Comparison of ENCODE assay signal across 11 cellular contexts in genomic region chr1:10734900-10735602, GRCh38.
DNase-seq lines count a peak whose midpoint lies in the region; ATAC-seq and TF ChIP-seq lines count a peak whose summit lies in the region.
"Had no signal": no experiment of that assay in that cellular context is flagged by ENCODE, and none has a peak within 500 bp of the region (broad histone marks: within the 10 kb centered on the region; RNA-seq: fewer than 3 reads in every experiment).

No MANE protein-coding gene starts in this region.

- no peak overlapping the region for H3K4me3 ChIP-seq in HAP-1
- H3K4me3 ChIP-seq in left ventricle myocardium inferior: no peak overlapping the region
- no peak overlapping the region for H3K4me3 ChIP-seq in sigmoid colon
- H3K4me3 ChIP-seq: colonic mucosa had no signal

- intact Hi-C loops in left ventricle myocardium inferior (cut with micrococcal nuclease) (no loop called here), sigmoid colon (cut with DNase I) (no loop called here)

- no peak overlapping the region for H3K4me3 Mint-ChIP-seq in stimulated activated naive B cell treated with anti-CD40 and anti-IgM and Interleukin-4, amounts not matched to agents 10 μg/mL and 1 μg/mL and 100 μg/mL, for 72 hours
- H3K4me3 Mint-ChIP-seq: activated CD4-positive, alpha-beta memory T cell treated with anti-CD3 and anti-CD28 coated beads, Interleukin-2, amount 10 ng/mL, durations not matched to agents 7 days and 5 days; activated naive CD4-positive, alpha-beta T cell treated with anti-CD3 and anti-CD28 coated beads, Interleukin-2, amount 10 ng/mL, durations not matched to agents 7 days and 5 days had no signal

- H3K27ac Mint-ChIP-seq in stimulated activated naive B cell treated with anti-CD40 and anti-IgM and Interleukin-4, amounts not matched to agents 10 μg/mL and 1 μg/mL and 100 μg/mL, for 72 hours: no peak overlapping the region
- H3K27ac Mint-ChIP-seq: activated CD4-positive, alpha-beta memory T cell treated with anti-CD3 and anti-CD28 coated beads, Interleukin-2, amount 10 ng/mL, durations not matched to agents 7 days and 5 days; activated naive CD4-positive, alpha-beta T cell treated with anti-CD3 and anti-CD28 coated beads, Interleukin-2, amount 10 ng/mL, durations not matched to agents 7 days and 5 days had no signal

- no peaks in the 10 kb centered on the region for H3K36me3 Mint-ChIP-seq in stimulated activated naive B cell treated with anti-CD40 and anti-IgM and Interleukin-4, amounts not matched to agents 10 μg/mL and 1 μg/mL and 100 μg/mL, for 72 hours
- H3K36me3 Mint-ChIP-seq: activated naive CD4-positive, alpha-beta T cell treated with anti-CD3 and anti-CD28 coated beads, Interleukin-2, amount 10 ng/mL, durations not matched to agents 7 days and 5 days had no signal

- H3K9me3 Mint-ChIP-seq in stimulated activated naive B cell treated with anti-CD40 and anti-IgM and Interleukin-4, amounts not matched to agents 10 μg/mL and 1 μg/mL and 100 μg/mL, for 72 hours: no peaks in the 10 kb centered on the region
- H3K9me3 Mint-ChIP-seq: activated CD4-positive, alpha-beta memory T cell treated with anti-CD3 and anti-CD28 coated beads, Interleukin-2, amount 10 ng/mL, durations not matched to agents 7 days and 5 days; activated naive CD4-positive, alpha-beta T cell treated with anti-CD3 and anti-CD28 coated beads, Interleukin-2, amount 10 ng/mL, durations not matched to agents 7 days and 5 days had no signal

- DNase-seq in HAP-1 (ENCODE audit: low spot score in 2 of 2): peak; percentile 50 to 60
- peak; percentile 76 for DNase-seq in NCI-H69 (lab: John Stamatoyannopoulos, UW)
- peak; percentile 59 for DNase-seq in left ventricle myocardium inferior
- no peak for DNase-seq in sigmoid colon
- no peak for DNase-seq in stimulated activated naive B cell treated with anti-CD40 and anti-IgM and Interleukin-4, amounts not matched to agents 10 μg/mL and 1 μg/mL and 100 μg/mL, for 72 hours
- no peak for DNase-seq in EL
- DNase-seq: activated CD4-positive, alpha-beta memory T cell treated with anti-CD3 and anti-CD28 coated beads, Interleukin-2, amount 10 ng/mL, durations not matched to agents 7 days and 5 days; activated naive CD4-positive, alpha-beta T cell treated with anti-CD3 and anti-CD28 coated beads, Interleukin-2, amount 10 ng/mL, durations not matched to agents 7 days and 5 days; colonic mucosa; stimulated activated CD4-positive, alpha-beta T cell treated with anti-CD3 and anti-CD28 coated beads, Interleukin-4, amount 100 ng/mL, for 1 hour had no signal

- peaks cover 12 to 24% of the 10 kb centered on the region in 2 donors for H3K4me1 Mint-ChIP-seq in stimulated activated naive B cell treated with anti-CD40 and anti-IgM and Interleukin-4, amounts not matched to agents 10 μg/mL and 1 μg/mL and 100 μg/mL, for 72 hours
- H3K4me1 Mint-ChIP-seq: activated CD4-positive, alpha-beta memory T cell treated with anti-CD3 and anti-CD28 coated beads, Interleukin-2, amount 10 ng/mL, durations not matched to agents 7 days and 5 days; activated naive CD4-positive, alpha-beta T cell treated with anti-CD3 and anti-CD28 coated beads, Interleukin-2, amount 10 ng/mL, durations not matched to agents 7 days and 5 days had no signal

- in situ Hi-C loops in HAP-1 (cut with MboI; ENCODE audit: low sequenced_read_pairs): no loop called here

- H3K4me1 ChIP-seq in HAP-1 (peaks cover 13% of the 10 kb centered on the region), left ventricle myocardium inferior (peaks cover 77% of the 10 kb centered on the region), sigmoid colon (peaks cover 0 to 46% (median 33%) of the 10 kb centered on the region in 4 donors)

- H3K36me3 ChIP-seq in HAP-1 (replicated peaks) (no peaks in the 10 kb centered on the region), left ventricle myocardium inferior (no peaks in the 10 kb centered on the region), sigmoid colon (no peaks in the 10 kb centered on the region)
- H3K36me3 ChIP-seq: colonic mucosa had no signal

- H3K27me3 ChIP-seq in HAP-1 (ENCODE audit: low read depth): no peaks in the 10 kb centered on the region
- H3K27me3 ChIP-seq in left ventricle myocardium inferior (ENCODE audit: low read depth): no peaks in the 10 kb centered on the region
- no peaks in the 10 kb centered on the region for H3K27me3 ChIP-seq in sigmoid colon
- H3K27me3 ChIP-seq: colonic mucosa had no signal

- H3K27me3 Mint-ChIP-seq in stimulated activated naive B cell treated with anti-CD40 and anti-IgM and Interleukin-4, amounts not matched to agents 10 μg/mL and 1 μg/mL and 100 μg/mL, for 72 hours: peaks cover 0 to 20% of the 10 kb centered on the region in 2 donors
- H3K27me3 Mint-ChIP-seq: activated CD4-positive, alpha-beta memory T cell treated with anti-CD3 and anti-CD28 coated beads, Interleukin-2, amount 10 ng/mL, durations not matched to agents 7 days and 5 days had no signal

- TF ChIP-seq CTCF in left ventricle myocardium inferior (IDR thresholded peaks at IDR 0.05; ENCODE audit: borderline replicate concordance) (no peak), sigmoid colon (IDR thresholded peaks at IDR 0.05) (no peak)

- no peak for ATAC-seq in stimulated activated naive B cell treated with anti-CD40 and anti-IgM and Interleukin-4, amounts not matched to agents 10 μg/mL and 1 μg/mL and 100 μg/mL, for 72 hours (replicated peaks)
- ATAC-seq in HG03457 (IDR thresholded peaks at IDR 0.05; ENCODE audit: unreplicated experiment): no peak

- TF ChIP-seq POLR2A in sigmoid colon (IDR thresholded peaks at IDR 0.05): no peak

- WGBS in sigmoid colon, 2 donors: 59 to 64% methylated on average over 25 of the region's 25 CpGs

- H3K9me3 ChIP-seq in HAP-1 (no peaks in the 10 kb centered on the region), left ventricle myocardium inferior (replicated peaks) (no peaks in the 10 kb centered on the region), sigmoid colon (no peaks in the 10 kb centered on the region)
- H3K9me3 ChIP-seq: colonic mucosa had no signal

- peak overlapping the region; percentile 84 for H3K27ac ChIP-seq in left ventricle myocardium inferior (replicated peaks)
- H3K27ac ChIP-seq in sigmoid colon: peak overlapping the region in 3 of 4 donors; percentile 31 to 65 (median 46)
- H3K27ac ChIP-seq: colonic mucosa had no signal

- no peak for TF ChIP-seq EP300 in sigmoid colon (IDR thresholded peaks at IDR 0.05)

Comparison
In these comparisons a context has a peak if more than half of its experiments do, and no peak if none do; other contexts are left out.
1. DNase-seq: peak in HAP-1 (2 of 2), NCI-H69 (single experiment) and left ventricle myocardium inferior (single experiment); none in sigmoid colon (single experiment), stimulated activated naive B cell treated with anti-CD40 and anti-IgM and Interleukin-4, amounts not matched to agents 10 μg/mL and 1 μg/mL and 100 μg/mL, for 72 hours (single experiment) and EL (single experiment).